10 cellular contexts compared by ENCODE assay signal in genomic region chr12:121788176-121788818, GRCh38. TPM values are rescaled to one million over a fixed set of nuclear protein-coding genes. Genes with fewer than 3 reads are reported as not detected.
A peak's percentile ranks its signal among the peaks of the same experiment; 100 is the strongest.
DNase-seq lines count a peak whose midpoint lies in the region; ATAC-seq and TF ChIP-seq lines count a peak whose summit lies in the region.
"Had no signal": no experiment of that assay in that cellular context is flagged by ENCODE, and none has a peak within 500 bp of the region (broad histone marks: within the 10 kb centered on the region; RNA-seq: fewer than 3 reads in every experiment).

No MANE protein-coding gene starts in this region.

- no peak for ATAC-seq in CD8-positive, alpha-beta T cell
- no peak for ATAC-seq in activated naive CD4-positive, alpha-beta T cell treated with anti-CD3 and anti-CD28 coated beads, Interleukin-2, amount 50 U/mL, for 72 hours
- no peak for ATAC-seq in naive thymus-derived CD8-positive, alpha-beta T cell
- ATAC-seq in HG03045 (IDR thresholded peaks at IDR 0.05; ENCODE audit: unreplicated experiment) (no peak), GM18520 (IDR thresholded peaks at IDR 0.05; ENCODE audit: unreplicated experiment) (no peak)

- no peaks in the 10 kb centered on the region for H3K9me3 ChIP-seq in CD8-positive, alpha-beta T cell (ENCODE audit: low read length)
- H3K9me3 ChIP-seq in esophagus muscularis mucosa: no peaks in the 10 kb centered on the region
- H3K9me3 ChIP-seq: suprapubic skin had no signal

- peak overlapping the region; percentile 89 for H3K4me3 Mint-ChIP-seq in CD8-positive, alpha-beta T cell
- peak overlapping the region; percentile 91 to 98 (median 94) for H3K4me3 Mint-ChIP-seq in IgD-negative memory B cell
- peak overlapping the region; percentile 81 to 98 (median 90) for H3K4me3 Mint-ChIP-seq in naive thymus-derived CD8-positive, alpha-beta T cell

- peak overlapping the region; percentile 62 for H3K4me3 ChIP-seq in CD8-positive, alpha-beta T cell (ENCODE audit: low read depth, low read length)
- H3K4me3 ChIP-seq in esophagus muscularis mucosa: no peak overlapping the region
- H3K4me3 ChIP-seq: suprapubic skin had no signal

- peaks cover 43% of the 10 kb centered on the region for H3K36me3 Mint-ChIP-seq in CD8-positive, alpha-beta T cell
- peaks cover 2% of the 10 kb centered on the region for H3K36me3 Mint-ChIP-seq in IgD-negative memory B cell
- H3K36me3 Mint-ChIP-seq in activated naive CD4-positive, alpha-beta T cell treated with anti-CD3 and anti-CD28 coated beads, Interleukin-2, amount 50 U/mL, for 72 hours: peaks cover 29 to 49% of the 10 kb centered on the region in 2 donors
- peaks cover 0 to 38% (median 7%) of the 10 kb centered on the region in 3 donors for H3K36me3 Mint-ChIP-seq in naive thymus-derived CD8-positive, alpha-beta T cell

- DNase-seq in CD8-positive, alpha-beta T cell: peak in 1 of 7 experiments; percentile 6
- no peak for DNase-seq in activated naive CD4-positive, alpha-beta T cell treated with anti-CD3 and anti-CD28 coated beads, Interleukin-2, amount 50 U/mL, for 72 hours (ENCODE audit: low spot score in 2 of 2)
- DNase-seq in naive thymus-derived CD8-positive, alpha-beta T cell: no peak
- DNase-seq in NCI-H82 (lab: John Stamatoyannopoulos, UW) (no peak), esophagus muscularis mucosa (ENCODE audit: extremely low spot score) (no peak)
- DNase-seq: NCI-H187 treated with DMSO at 0.1 percent for 48 hours had no signal

- H3K27me3 Mint-ChIP-seq in CD8-positive, alpha-beta T cell (ENCODE audit: low read depth): no peaks in the 10 kb centered on the region
- no peaks in the 10 kb centered on the region for H3K27me3 Mint-ChIP-seq in IgD-negative memory B cell
- no peaks in the 10 kb centered on the region for H3K27me3 Mint-ChIP-seq in naive thymus-derived CD8-positive, alpha-beta T cell

- no peaks in the 10 kb centered on the region for H3K36me3 ChIP-seq in CD8-positive, alpha-beta T cell (ENCODE audit: insufficient read depth, low read length)
- H3K36me3 ChIP-seq in esophagus muscularis mucosa: no peaks in the 10 kb centered on the region
- H3K36me3 ChIP-seq: suprapubic skin had no signal

- no peak for TF ChIP-seq EP300 in esophagus muscularis mucosa (IDR thresholded peaks at IDR 0.05)

- 79% methylated on average over 7 of the region's 7 CpGs for WGBS in esophagus muscularis mucosa

- no peaks in the 10 kb centered on the region for H3K27me3 ChIP-seq in CD8-positive, alpha-beta T cell (ENCODE audit: insufficient read depth, low read length)
- no peaks in the 10 kb centered on the region for H3K27me3 ChIP-seq in esophagus muscularis mucosa
- H3K27me3 ChIP-seq: suprapubic skin had no signal

- no peak for TF ChIP-seq POLR2A in esophagus muscularis mucosa (IDR thresholded peaks at IDR 0.05; ENCODE audit: low read depth)

- intact Hi-C loops in CD8-positive, alpha-beta T cell (cut with DNase I, micrococcal nuclease): no loop called here
- intact Hi-C loops in esophagus muscularis mucosa (cut with DNase I): no loop called here

- peak overlapping the region; percentile 96 for H3K27ac ChIP-seq in CD8-positive, alpha-beta T cell (ENCODE audit: low read depth, low read length)
- H3K27ac ChIP-seq in esophagus muscularis mucosa (replicated peaks in 1 of 4): no peak overlapping the region
- H3K27ac ChIP-seq: suprapubic skin had no signal

- CTCF ChIA-PET in CD8-positive, alpha-beta T cell (lab: Charles Lee): interaction anchor here (1.4 to 45.9 kb wide), 4 partner anchors 2 to 90 kb away, joined by 3 to 2042 read pairs (median 1023); partner anchors contain the start of genes RHOF and SETD1B

- peaks cover 78% of the 10 kb centered on the region for H3K4me1 ChIP-seq in CD8-positive, alpha-beta T cell (ENCODE audit: insufficient read depth, low read length)
- peaks cover 26 to 37% (median 29%) of the 10 kb centered on the region in 4 donors for H3K4me1 ChIP-seq in esophagus muscularis mucosa

- no peak for TF ChIP-seq CTCF in CD8-positive, alpha-beta T cell (IDR thresholded peaks at IDR 0.05)
- no peak for TF ChIP-seq CTCF in esophagus muscularis mucosa (IDR thresholded peaks at IDR 0.05)

- POLR2A ChIA-PET in CD8-positive, alpha-beta T cell (lab: Charles Lee): interaction anchor here (0.8 to 28.4 kb wide), 6 partner anchors 7 to 102 kb away, joined by 3 to 1016 read pairs (median 6); partner anchors contain the start of genes PSMD9 and SETD1B
- POLR2A ChIA-PET in naive thymus-derived CD8-positive, alpha-beta T cell (lab: Charles Lee): interaction anchor here (0.7 to 37.3 kb wide), 6 partner anchors 1 to 1666 kb away, joined by 3 to 2517 read pairs (median 6); partner anchors contain the start of genes RHOF, SETD1B and TMEM120B

- H3K4me1 Mint-ChIP-seq in CD8-positive, alpha-beta T cell (ENCODE audit: low read depth): peaks cover 75% of the 10 kb centered on the region
- peaks cover 45 to 62% (median 62%) of the 10 kb centered on the region in 3 donors for H3K4me1 Mint-ChIP-seq in IgD-negative memory B cell
- H3K4me1 Mint-ChIP-seq in naive thymus-derived CD8-positive, alpha-beta T cell: peaks cover 43 to 88% (median 81%) of the 10 kb centered on the region in 4 donors

- peak overlapping the region; percentile 100 for H3K27ac Mint-ChIP-seq in CD8-positive, alpha-beta T cell
- H3K27ac Mint-ChIP-seq in IgD-negative memory B cell: peak overlapping the region; percentile 98 to 100 (median 100)
- peak overlapping the region; percentile 60 to 97 for H3K27ac Mint-ChIP-seq in activated naive CD4-positive, alpha-beta T cell treated with anti-CD3 and anti-CD28 coated beads, Interleukin-2, amount 50 U/mL, for 72 hours
- peak overlapping the region; percentile 97 to 100 (median 99) for H3K27ac Mint-ChIP-seq in naive thymus-derived CD8-positive, alpha-beta T cell

- no peaks in the 10 kb centered on the region for H3K9me3 Mint-ChIP-seq in CD8-positive, alpha-beta T cell
- no peaks in the 10 kb centered on the region for H3K9me3 Mint-ChIP-seq in IgD-negative memory B cell
- H3K9me3 Mint-ChIP-seq in activated naive CD4-positive, alpha-beta T cell treated with anti-CD3 and anti-CD28 coated beads, Interleukin-2, amount 50 U/mL, for 72 hours: no peaks in the 10 kb centered on the region
- H3K9me3 Mint-ChIP-seq in naive thymus-derived CD8-positive, alpha-beta T cell: no peaks in the 10 kb centered on the region

RNA-seq across cellular contexts. Expression of gene RHOF, which starts 5.2 kb away (rescaled TPM):
- total RNA-seq in CD8-positive, alpha-beta T cell: 100 to 1,000 TPM; 185 TPM
- 90.0 TPM for polyA plus RNA-seq in IgD-negative memory B cell
- 10 to 100 TPM; 95.3 to 96.2 TPM for total RNA-seq in activated naive CD4-positive, alpha-beta T cell treated with anti-CD3 and anti-CD28 coated beads, Interleukin-2, amount 50 U/mL, for 72 hours
- 100 to 1,000 TPM; 176 to 178 TPM for total RNA-seq in naive thymus-derived CD8-positive, alpha-beta T cell
- polyA plus RNA-seq in naive thymus-derived CD8-positive, alpha-beta T cell: 100 to 1,000 TPM in 1 of 3 donors, 10 to 100 TPM in 2; 79.9 to 101 (median 80.1) TPM
- total RNA-seq in esophagus muscularis mucosa: 10 to 100 TPM in 3 of 4 donors, 1 to 10 TPM in 1; 7.0 to 23.2 (median 15.9) TPM

RNA-seq across cellular contexts. Expression of gene SETD1B, which starts 15.5 kb away (rescaled TPM):
- total RNA-seq in CD8-positive, alpha-beta T cell: 100 to 1,000 TPM; 181 to 190 TPM
- polyA plus RNA-seq in IgD-negative memory B cell: 2.3 TPM
- total RNA-seq in activated naive CD4-positive, alpha-beta T cell treated with anti-CD3 and anti-CD28 coated beads, Interleukin-2, amount 50 U/mL, for 72 hours: 10 to 100 TPM; 13.8 to 16.7 TPM
- total RNA-seq in naive thymus-derived CD8-positive, alpha-beta T cell: 10 to 100 TPM; 92.8 to 93.8 TPM
- polyA plus RNA-seq in naive thymus-derived CD8-positive, alpha-beta T cell: 1 to 10 TPM in 2 of 3 donors, under 1 TPM in 1; 0.98 to 3.7 (median 2.8) TPM
- total RNA-seq in esophagus muscularis mucosa: 10 to 100 TPM in 3 of 4 donors, 1 to 10 TPM in 1; 9.4 to 27.1 (median 19.9) TPM
